12 cellular contexts compared by ENCODE assay signal in the genomic region with DNA sequence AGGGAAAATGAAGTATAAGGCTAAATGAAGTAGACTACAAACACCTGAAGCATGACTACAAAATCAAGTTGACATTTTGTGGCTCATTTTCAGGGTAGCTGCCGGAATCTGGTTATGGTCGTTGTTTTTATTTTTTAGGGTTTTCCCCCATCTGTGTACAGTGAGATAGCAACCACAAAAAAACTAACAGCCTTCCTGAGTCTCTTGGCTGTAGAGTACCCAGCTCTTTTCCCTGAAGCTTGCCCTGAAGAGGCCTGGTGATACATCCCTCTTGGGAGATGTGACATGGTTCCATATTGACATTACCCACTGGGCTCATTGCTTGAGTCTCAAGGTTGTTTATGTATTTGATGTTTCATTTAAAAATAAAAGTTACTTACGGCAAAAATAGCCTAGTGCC.
DNase-seq lines count a peak whose midpoint lies in the region; ATAC-seq and TF ChIP-seq lines count a peak whose summit lies in the region.
"Had no signal": no experiment of that assay in that cellular context is flagged by ENCODE, and none has a peak within 500 bp of the region (broad histone marks: within the 10 kb centered on the region; RNA-seq: fewer than 3 reads in every experiment).

No MANE protein-coding gene starts in this region.

- H3K4me1 Mint-ChIP-seq in natural killer cell (peaks cover 26 to 29% of the 10 kb centered on the region in 2 donors), GM23338 (peaks cover 28% of the 10 kb centered on the region)

- DNase-seq in natural killer cell (no peak), hippocampal formation (lab: John Stamatoyannopoulos, UW) (no peak), HUDEP-2 (lab: John Stamatoyannopoulos, UW; ENCODE audit: unreplicated experiment in 76 of 76) (no peak), GM23338 (ENCODE audit: low spot score) (no peak)
- DNase-seq in stimulated activated CD4-positive, alpha-beta T cell treated with anti-CD3 and anti-CD28 coated beads, Interleukin-15, amount 100 ng/mL, for 24 hours = no peak
- DNase-seq: DMS153, Kasumi-1, NCI-H748 treated with DMSO at 0.1 percent for 48 hours had no signal

- H3K27me3 Mint-ChIP-seq in natural killer cell (ENCODE audit: low read depth in 2 of 2) (no peaks in the 10 kb centered on the region), GM23338 (ENCODE audit: insufficient read depth, low read depth, poor library complexity) (no peaks in the 10 kb centered on the region)

- H3K36me3 Mint-ChIP-seq in natural killer cell = no peaks in the 10 kb centered on the region
- no peaks in the 10 kb centered on the region for H3K36me3 Mint-ChIP-seq in GM23338 (ENCODE audit: low read depth)

- TF ChIP-seq CTCF in OCI-LY3 (IDR thresholded peaks at IDR 0.05; ENCODE audit: low read depth, low read length) = no peak
- TF ChIP-seq CTCF in natural killer cell (IDR thresholded peaks at IDR 0.05) = no peak
- no peak for TF ChIP-seq CTCF in GM23338 (conservative IDR thresholded peaks at IDR 0.05; ENCODE audit: low read depth in 2 of 2)

- H2AFZ ChIP-seq in OCI-LY3 (ENCODE audit: low read depth, low read length) (no peak overlapping the region), GM23338 (no peak overlapping the region)
- H2AFZ ChIP-seq: parathyroid adenoma had no signal

- H3K4me2 ChIP-seq in OCI-LY3 (ENCODE audit: low read length) (peak overlapping the region; percentile 12; the same call in 1 of the 2 replicates), GM23338 (no peak overlapping the region)

- H3K27ac ChIP-seq in OCI-LY3 (ENCODE audit: low read length) (no peak overlapping the region), GM23338 (ENCODE audit: low read depth) (no peak overlapping the region)
- H3K27ac ChIP-seq: parathyroid adenoma had no signal

- H4K20me1 ChIP-seq in OCI-LY3 (ENCODE audit: insufficient read depth, low read length) (no peaks in the 10 kb centered on the region), GM23338 (replicated peaks; ENCODE audit: insufficient read depth) (no peaks in the 10 kb centered on the region)

- H3K9me3 ChIP-seq in OCI-LY3 (ENCODE audit: insufficient read depth, low read length) = no peaks in the 10 kb centered on the region

- H3K4me1 ChIP-seq in OCI-LY3 (ENCODE audit: low read length) (peaks cover 34% of the 10 kb centered on the region), GM23338 (ENCODE audit: insufficient read depth) (peaks cover 16% of the 10 kb centered on the region)
- H3K4me1 ChIP-seq: parathyroid adenoma had no signal

- no peaks in the 10 kb centered on the region for H3K9me2 ChIP-seq in GM23338 (ENCODE audit: insufficient read depth)

- intact Hi-C loops in natural killer cell (cut with micrococcal nuclease) = no loop called here

- peaks cover 4% of the 10 kb centered on the region for H3K36me3 ChIP-seq in OCI-LY3 (replicated peaks; ENCODE audit: low read depth, low read length)
- H3K36me3 ChIP-seq in GM23338 (ENCODE audit: insufficient read depth) = no peaks in the 10 kb centered on the region

- H3K79me2 ChIP-seq in OCI-LY3 (ENCODE audit: low read length) (no peaks in the 10 kb centered on the region), GM23338 (replicated peaks; ENCODE audit: insufficient read depth) (no peaks in the 10 kb centered on the region)
- H3K79me2 ChIP-seq: parathyroid adenoma had no signal

- ATAC-seq in GM18502 (IDR thresholded peaks at IDR 0.05; ENCODE audit: poor library complexity, unreplicated experiment) (peak; percentile 46), GM21717 (IDR thresholded peaks at IDR 0.05; ENCODE audit: unreplicated experiment) (peak; percentile 51), natural killer cell (peak; percentile 75 to 92 (median 92)), GM23338 (no peak)

- H3K4me3 ChIP-seq in OCI-LY3 (ENCODE audit: low read length) = no peak overlapping the region
- H3K4me3 ChIP-seq in GM23338 = no peak overlapping the region

- H3F3A ChIP-seq in GM23338 (replicated peaks; ENCODE audit: low read depth) = 0 out of 2 replicates have a peak, but pooled peaks cover 3% of the 10 kb centered on the region

- H3K9me3 Mint-ChIP-seq in natural killer cell = no peaks in the 10 kb centered on the region
- H3K9me3 Mint-ChIP-seq in GM23338 = no peaks in the 10 kb centered on the region; the same call in 2 of the 3 replicates

- H3K27me3 ChIP-seq in OCI-LY3 (ENCODE audit: low read depth, low read length) (no peaks in the 10 kb centered on the region), GM23338 (ENCODE audit: insufficient read depth) (no peaks in the 10 kb centered on the region)

- H3K27ac Mint-ChIP-seq in natural killer cell (peak overlapping the region; percentile 8 to 59), GM23338 (no peak overlapping the region)

- H3K9ac ChIP-seq in OCI-LY3 (ENCODE audit: low read length) = no peak overlapping the region
- H3K9ac ChIP-seq: parathyroid adenoma had no signal

- H3K4me3 Mint-ChIP-seq in natural killer cell = peak overlapping the region; percentile 21
- H3K4me3 Mint-ChIP-seq in GM23338 = no peak overlapping the region

TF ChIP-seq in GM23338, 12 proteins besides CTCF, POLR2A, EP300 and RAD21 (continues in another document):
- TF ChIP-seq, protein P1, sequence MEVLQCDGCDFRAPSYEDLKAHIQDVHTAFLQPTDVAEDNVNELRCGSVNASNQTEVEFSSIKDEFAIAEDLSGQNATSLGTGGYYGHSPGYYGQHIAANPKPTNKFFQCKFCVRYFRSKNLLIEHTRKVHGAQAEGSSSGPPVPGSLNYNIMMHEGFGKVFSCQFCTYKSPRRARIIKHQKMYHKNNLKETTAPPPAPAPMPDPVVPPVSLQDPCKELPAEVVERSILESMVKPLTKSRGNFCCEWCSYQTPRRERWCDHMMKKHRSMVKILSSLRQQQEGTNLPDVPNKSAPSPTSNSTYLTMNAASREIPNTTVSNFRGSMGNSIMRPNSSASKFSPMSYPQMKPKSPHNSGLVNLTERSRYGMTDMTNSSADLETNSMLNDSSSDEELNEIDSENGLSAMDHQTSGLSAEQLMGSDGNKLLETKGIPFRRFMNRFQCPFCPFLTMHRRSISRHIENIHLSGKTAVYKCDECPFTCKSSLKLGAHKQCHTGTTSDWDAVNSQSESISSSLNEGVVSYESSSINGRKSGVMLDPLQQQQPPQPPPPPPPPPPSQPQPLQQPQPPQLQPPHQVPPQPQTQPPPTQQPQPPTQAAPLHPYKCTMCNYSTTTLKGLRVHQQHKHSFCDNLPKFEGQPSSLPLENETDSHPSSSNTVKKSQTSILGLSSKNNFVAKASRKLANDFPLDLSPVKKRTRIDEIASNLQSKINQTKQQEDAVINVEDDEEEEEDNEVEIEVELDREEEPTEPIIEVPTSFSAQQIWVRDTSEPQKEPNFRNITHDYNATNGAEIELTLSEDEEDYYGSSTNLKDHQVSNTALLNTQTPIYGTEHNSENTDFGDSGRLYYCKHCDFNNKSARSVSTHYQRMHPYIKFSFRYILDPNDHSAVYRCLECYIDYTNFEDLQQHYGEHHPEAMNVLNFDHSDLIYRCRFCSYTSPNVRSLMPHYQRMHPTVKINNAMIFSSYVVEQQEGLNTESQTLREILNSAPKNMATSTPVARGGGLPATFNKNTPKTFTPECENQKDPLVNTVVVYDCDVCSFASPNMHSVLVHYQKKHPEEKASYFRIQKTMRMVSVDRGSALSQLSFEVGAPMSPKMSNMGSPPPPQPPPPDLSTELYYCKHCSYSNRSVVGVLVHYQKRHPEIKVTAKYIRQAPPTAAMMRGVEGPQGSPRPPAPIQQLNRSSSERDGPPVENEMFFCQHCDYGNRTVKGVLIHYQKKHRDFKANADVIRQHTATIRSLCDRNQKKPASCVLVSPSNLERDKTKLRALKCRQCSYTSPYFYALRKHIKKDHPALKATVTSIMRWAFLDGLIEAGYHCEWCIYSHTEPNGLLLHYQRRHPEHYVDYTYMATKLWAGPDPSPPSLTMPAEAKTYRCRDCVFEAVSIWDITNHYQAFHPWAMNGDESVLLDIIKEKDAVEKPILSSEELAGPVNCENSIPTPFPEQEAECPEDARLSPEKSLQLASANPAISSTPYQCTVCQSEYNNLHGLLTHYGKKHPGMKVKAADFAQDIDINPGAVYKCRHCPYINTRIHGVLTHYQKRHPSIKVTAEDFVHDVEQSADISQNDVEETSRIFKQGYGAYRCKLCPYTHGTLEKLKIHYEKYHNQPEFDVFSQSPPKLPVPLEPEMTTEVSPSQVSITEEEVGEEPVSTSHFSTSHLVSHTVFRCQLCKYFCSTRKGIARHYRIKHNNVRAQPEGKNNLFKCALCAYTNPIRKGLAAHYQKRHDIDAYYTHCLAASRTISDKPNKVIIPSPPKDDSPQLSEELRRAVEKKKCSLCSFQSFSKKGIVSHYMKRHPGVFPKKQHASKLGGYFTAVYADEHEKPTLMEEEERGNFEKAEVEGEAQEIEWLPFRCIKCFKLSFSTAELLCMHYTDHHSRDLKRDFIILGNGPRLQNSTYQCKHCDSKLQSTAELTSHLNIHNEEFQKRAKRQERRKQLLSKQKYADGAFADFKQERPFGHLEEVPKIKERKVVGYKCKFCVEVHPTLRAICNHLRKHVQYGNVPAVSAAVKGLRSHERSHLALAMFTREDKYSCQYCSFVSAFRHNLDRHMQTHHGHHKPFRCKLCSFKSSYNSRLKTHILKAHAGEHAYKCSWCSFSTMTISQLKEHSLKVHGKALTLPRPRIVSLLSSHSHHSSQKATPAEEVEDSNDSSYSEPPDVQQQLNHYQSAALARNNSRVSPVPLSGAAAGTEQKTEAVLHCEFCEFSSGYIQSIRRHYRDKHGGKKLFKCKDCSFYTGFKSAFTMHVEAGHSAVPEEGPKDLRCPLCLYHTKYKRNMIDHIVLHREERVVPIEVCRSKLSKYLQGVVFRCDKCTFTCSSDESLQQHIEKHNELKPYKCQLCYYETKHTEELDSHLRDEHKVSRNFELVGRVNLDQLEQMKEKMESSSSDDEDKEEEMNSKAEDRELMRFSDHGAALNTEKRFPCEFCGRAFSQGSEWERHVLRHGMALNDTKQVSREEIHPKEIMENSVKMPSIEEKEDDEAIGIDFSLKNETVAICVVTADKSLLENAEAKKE (CRISPR knock-in tag; IDR thresholded peaks at IDR 0.05) = no peak
- TF ChIP-seq POLR2AphosphoS5 (IDR thresholded peaks at IDR 0.05; ENCODE audit: low read depth) (no peak), STAT1 (IDR thresholded peaks at IDR 0.05; ENCODE audit: unreplicated experiment) (no peak)
